ENCODE assay signal across 19 cellular contexts in genomic region chr4:52646726-52647125, GRCh38. TPM values are rescaled to one million over a fixed set of nuclear protein-coding genes. Genes with fewer than 3 reads are reported as not detected.
DNase-seq lines count a peak whose midpoint lies in the region; ATAC-seq and TF ChIP-seq lines count a peak whose summit lies in the region.
"Had no signal": no experiment of that assay in that cellular context is flagged by ENCODE, and none has a peak within 500 bp of the region (broad histone marks: within the 10 kb centered on the region; RNA-seq: fewer than 3 reads in every experiment).

No MANE protein-coding gene starts in this region.

- peak overlapping the region; percentile 6 for H3K27ac ChIP-seq in left ventricle myocardium inferior (replicated peaks)
- H3K27ac ChIP-seq in heart left ventricle: no peak overlapping the region
- H3K27ac ChIP-seq: 22Rv1; A549; BLaER1 treated with 17β-estradiol and CSF1 and Interleukin-3, amounts not matched to agents 10 nM and 100 nM; C4-2B had no signal

- H3K27me3 ChIP-seq in left ventricle myocardium inferior (ENCODE audit: low read depth) (no peaks in the 10 kb centered on the region), heart left ventricle (no peaks in the 10 kb centered on the region), H7 (ENCODE audit: control insufficient read depth, insufficient read depth, low read length) (no peaks in the 10 kb centered on the region)
- H3K27me3 ChIP-seq: BLaER1 treated with 17β-estradiol and CSF1 and Interleukin-3, amounts not matched to agents 10 nM and 100 nM had no signal

- H3K36me3 Mint-ChIP-seq in endothelial cell (ENCODE audit: low read depth, unreplicated experiment): no peaks in the 10 kb centered on the region

- intact Hi-C loops in left ventricle myocardium inferior (cut with micrococcal nuclease) (no loop called here), heart left ventricle (cut with DNase I) (no loop called here)

- H3K4me3 ChIP-seq in left ventricle myocardium inferior (no peak overlapping the region), heart left ventricle (no peak overlapping the region), H7 (ENCODE audit: insufficient read depth, low read depth, low read length) (no peak overlapping the region)
- H3K4me3 ChIP-seq: A549; BLaER1 treated with 17β-estradiol and CSF1 and Interleukin-3, amounts not matched to agents 10 nM and 100 nM; GM12878 had no signal

- TF ChIP-seq POLR2A in heart left ventricle (IDR thresholded peaks at IDR 0.05): no peak

- no peaks in the 10 kb centered on the region for H3K9me3 Mint-ChIP-seq in endothelial cell (ENCODE audit: unreplicated experiment)
- H3K9me3 Mint-ChIP-seq: CD8-positive, alpha-beta T cell had no signal

- H3K4me1 Mint-ChIP-seq in endothelial cell (ENCODE audit: unreplicated experiment): peaks cover 56% of the 10 kb centered on the region

- TF ChIP-seq CTCF in left ventricle myocardium inferior (IDR thresholded peaks at IDR 0.05; ENCODE audit: borderline replicate concordance): no peak
- no peak for TF ChIP-seq CTCF in heart left ventricle (IDR thresholded peaks at IDR 0.05)
- TF ChIP-seq CTCF in endothelial cell (IDR thresholded peaks at IDR 0.05; ENCODE audit: unreplicated experiment): no peak

- H3K9me3 ChIP-seq in left ventricle myocardium inferior (replicated peaks) (no peaks in the 10 kb centered on the region), heart left ventricle (no peaks in the 10 kb centered on the region)
- H3K9me3 ChIP-seq: A549, Caco-2 had no signal

- no peak overlapping the region for H3K4me3 Mint-ChIP-seq in endothelial cell (ENCODE audit: unreplicated experiment)
- H3K4me3 Mint-ChIP-seq: B cell; CD4-positive, alpha-beta T cell; CD8-positive, alpha-beta T cell had no signal

- DNase-seq in left ventricle myocardium inferior (no peak), heart left ventricle (no peak), cerebellar cortex (ENCODE audit: low spot score) (peak; percentile 71), endothelial cell (ENCODE audit: low spot score) (no peak), NCI-H2171 treated with DMSO at 0.1 percent for 48 hours (lab: John Stamatoyannopoulos, UW) (no peak), H7 (no peak)
- DNase-seq: AML-193; Caco-2; Calu3; CD4-positive, alpha-beta T cell; CD8-positive, alpha-beta T cell; DMS79 treated with DMSO at 0.1 percent for 48 hours; GDM1 had no signal

- peak overlapping the region; percentile 59 for H3K27ac Mint-ChIP-seq in endothelial cell (ENCODE audit: unreplicated experiment)
- H3K27ac Mint-ChIP-seq: B cell; CD4-positive, alpha-beta T cell; CD8-positive, alpha-beta T cell had no signal

- 75 to 95% (median 87%) methylated on average over 2 of the region's 2 CpGs for WGBS in heart left ventricle, 4 donors

- peaks cover 3% of the 10 kb centered on the region for H3K27me3 Mint-ChIP-seq in endothelial cell (ENCODE audit: unreplicated experiment)
- H3K27me3 Mint-ChIP-seq: B cell; CD4-positive, alpha-beta T cell had no signal

- H3K36me3 ChIP-seq in left ventricle myocardium inferior (peaks cover 4% of the 10 kb centered on the region), heart left ventricle (no peaks in the 10 kb centered on the region), H7 (replicated peaks; ENCODE audit: control insufficient read depth, insufficient read depth, low read length) (no peaks in the 10 kb centered on the region)

- ATAC-seq in heart left ventricle: no peak
- ATAC-seq: A549; CD8-positive, alpha-beta T cell; GM12878 had no signal

- H3K4me1 ChIP-seq in left ventricle myocardium inferior (peaks cover 74% of the 10 kb centered on the region), heart left ventricle (peaks cover 0 to 79% (median 37%) of the 10 kb centered on the region in 12 donors)
- H3K4me1 ChIP-seq: Caco-2 had no signal

RNA-seq across cellular contexts. Expression of gene USP46, which starts 12.4 kb away (rescaled TPM):
- total RNA-seq in left ventricle myocardium inferior: 76.4 TPM
- 100 to 1,000 TPM in 1 of 9 donors, 10 to 100 TPM in 8; 29.8 to 111 (median 75.3) TPM for total RNA-seq in heart left ventricle
- 10 to 100 TPM in 1 of 2 donors, 1 to 10 TPM in 1; 6.1 to 26.2 TPM for polyA plus RNA-seq in heart left ventricle
- 32.4 TPM for total RNA-seq in endothelial cell (ENCODE audit: unreplicated experiment)
- 21.3 and 29.8 TPM in 2 replicates for total RNA-seq in H7 (2014; rRNA removed; shearing (Covaris generic))
